Comparison of ENCODE assay signal across 8 cellular contexts in genomic region chr7:44240983-44241510, GRCh38. TPM values are rescaled to one million over a fixed set of nuclear protein-coding genes. Genes with fewer than 3 reads are reported as not detected.
DNase-seq lines count a peak whose midpoint lies in the region; ATAC-seq and TF ChIP-seq lines count a peak whose summit lies in the region.

No MANE protein-coding gene starts in this region.

- no peak overlapping the region for H2BK12ac ChIP-seq in trophoblast cell (ENCODE audit: low read length)

- H3K23ac ChIP-seq in trophoblast cell (ENCODE audit: low read length) = no peak overlapping the region

- H3K4me3 ChIP-seq in SK-N-SH (ENCODE audit: low read depth in 2 of 2, low read length in 1 of 2) (no peak overlapping the region), trophoblast cell (ENCODE audit: low read depth, low read length) (no peak overlapping the region), upper lobe of left lung (peak overlapping the region in 2 of 4 donors; percentile 22 to 23)

- H4K8ac ChIP-seq in trophoblast cell (ENCODE audit: low read depth, low read length) = no peak overlapping the region

- no peak overlapping the region for H3K18ac ChIP-seq in trophoblast cell (ENCODE audit: low read length)

- H2BK5ac ChIP-seq in trophoblast cell (ENCODE audit: low read depth, low read length, poor library complexity) = no peak overlapping the region

- H3K4ac ChIP-seq in trophoblast cell (ENCODE audit: low read depth, low read length) = no peak overlapping the region

- H3K27ac ChIP-seq in SK-N-SH (ENCODE audit: low read depth in 2 of 2, low read length in 1 of 2) = no peak overlapping the region
- no peak overlapping the region for H3K27ac ChIP-seq in trophoblast cell (ENCODE audit: low read depth, low read length)
- H3K27ac ChIP-seq in upper lobe of left lung = no peak overlapping the region

- CTCF ChIA-PET in Calu3 (lab: Charles Lee) (interaction anchor here (0.5 to 1.8 kb wide), 14 partner anchors 17 to 761 kb away, joined by 3 to 15 read pairs (median 4); partner anchors contain the start of genes POLD2 and YKT6), SK-N-SH (lab: Yijun Ruan, JAX) (interaction anchor here (0.6 to 5.9 kb wide), 78 partner anchors 8 to 894 kb away, joined by 3 to 101 read pairs (median 5); partner anchors contain the start of gene NUDCD3)
- CTCF ChIA-PET in activated naive CD4-positive, alpha-beta T cell treated with anti-CD3 and anti-CD28 coated beads, Interleukin-2, amount 10 ng/mL, durations not matched to agents 7 days and 5 days (lab: Charles Lee) = interaction anchor here (0.6 to 5.6 kb wide), 34 partner anchors 8 to 331 kb away, joined by 3 to 73 read pairs (median 4); partner anchors contain the start of gene NUDCD3

- H4K20me1 ChIP-seq in SK-N-SH (ENCODE audit: insufficient read depth) = no peaks in the 10 kb centered on the region

- WGBS in SK-N-SH (ENCODE audit: low lambda C conversion rate) = 43% methylated on average over 8 of the region's 10 CpGs
- WGBS in trophoblast cell (ENCODE audit: extremely low coverage, insufficient coverage, insufficient read length) = no CpG with 5 or more reads among the region's 10 CpGs
- WGBS in upper lobe of left lung, 2 donors = 0 to 23% methylated on average over 1 to 10 of the region's 10 CpGs

- no peaks in the 10 kb centered on the region for H3F3A ChIP-seq in SK-N-SH (replicated peaks; ENCODE audit: insufficient read depth)

- no peak for TF ChIP-seq POLR2A in upper lobe of left lung (IDR thresholded peaks at IDR 0.05)

- H3K4me2 ChIP-seq in SK-N-SH = no peak overlapping the region; the same call in 1 of the 2 replicates
- H3K4me2 ChIP-seq in trophoblast cell (ENCODE audit: low read length) = no peak overlapping the region

- no peaks in the 10 kb centered on the region for H3K9me2 ChIP-seq in SK-N-SH

- no peak overlapping the region for H4K91ac ChIP-seq in trophoblast cell (ENCODE audit: low read depth, low read length)

- H3K27me3 Mint-ChIP-seq in Calu3 (ENCODE audit: unreplicated experiment) = peaks cover 78% of the 10 kb centered on the region
- H3K27me3 Mint-ChIP-seq in activated naive CD4-positive, alpha-beta T cell treated with anti-CD3 and anti-CD28 coated beads, Interleukin-2, amount 10 ng/mL, durations not matched to agents 7 days and 5 days = peaks cover 4% of the 10 kb centered on the region

- no peaks in the 10 kb centered on the region for H3K36me3 ChIP-seq in SK-N-SH (replicated peaks in 1 of 2; ENCODE audit: control insufficient read depth in 1 of 2, insufficient read depth in 2 of 2, low read length in 1 of 2)
- H3K36me3 ChIP-seq in trophoblast cell (ENCODE audit: control insufficient read depth in 1 of 2, insufficient read depth in 2 of 2, low read length in 2 of 2) = no peaks in the 10 kb centered on the region
- no peaks in the 10 kb centered on the region for H3K36me3 ChIP-seq in upper lobe of left lung

- no peaks in the 10 kb centered on the region for H3K79me1 ChIP-seq in trophoblast cell (ENCODE audit: low read length)

- no peaks in the 10 kb centered on the region for H3K79me2 ChIP-seq in SK-N-SH (ENCODE audit: insufficient read depth)
- H3K79me2 ChIP-seq in trophoblast cell (ENCODE audit: control insufficient read depth, insufficient read depth, low read length, poor library complexity) = no peaks in the 10 kb centered on the region

- H3K9me3 ChIP-seq in SK-N-SH = no peaks in the 10 kb centered on the region
- H3K9me3 ChIP-seq in trophoblast cell (ENCODE audit: insufficient read depth, low read depth, low read length) = no peaks in the 10 kb centered on the region
- no peaks in the 10 kb centered on the region for H3K9me3 ChIP-seq in upper lobe of left lung

- H3K14ac ChIP-seq in trophoblast cell (ENCODE audit: low read length) = no peak overlapping the region

- TF ChIP-seq CTCF in Calu3 (IDR thresholded peaks at IDR 0.05; ENCODE audit: unreplicated experiment) = peak; percentile 86
- TF ChIP-seq CTCF in SK-N-SH (IDR thresholded peaks at IDR 0.05) = peak; percentile 92
- peak; percentile 52 to 75 (median 66) for TF ChIP-seq CTCF in upper lobe of left lung (IDR thresholded peaks at IDR 0.05)

- peaks cover 0 to 32% of the 10 kb centered on the region in 2 experiments; a peak in 1 of 4 replicates for H3K4me1 ChIP-seq in SK-N-SH (ENCODE audit: control insufficient read depth in 1 of 2, insufficient read depth in 2 of 2, low read depth in 1 of 2, low read length in 1 of 2)
- H3K4me1 ChIP-seq in trophoblast cell (ENCODE audit: control insufficient read depth in 1 of 2, insufficient read depth in 2 of 2, low read length in 2 of 2) = no peaks in the 10 kb centered on the region
- peaks cover 0 to 4% (median 0%) of the 10 kb centered on the region in 4 donors for H3K4me1 ChIP-seq in upper lobe of left lung

- no peaks in the 10 kb centered on the region for H3K9me3 Mint-ChIP-seq in Calu3 (ENCODE audit: low read depth, unreplicated experiment)
- H3K9me3 Mint-ChIP-seq in activated naive CD4-positive, alpha-beta T cell treated with anti-CD3 and anti-CD28 coated beads, Interleukin-2, amount 10 ng/mL, durations not matched to agents 7 days and 5 days = no peaks in the 10 kb centered on the region

- no peak for TF ChIP-seq EP300 in SK-N-SH (IDR thresholded peaks at IDR 0.05; ENCODE audit: borderline replicate concordance in 1 of 2, low read depth in 1 of 2, low read length in 1 of 2)
- TF ChIP-seq EP300 in upper lobe of left lung (IDR thresholded peaks at IDR 0.05) = no peak

- ATAC-seq in GM21529 (IDR thresholded peaks at IDR 0.05; ENCODE audit: unreplicated experiment) = peak; percentile 73
- peak; percentile 76 to 89 for ATAC-seq in upper lobe of left lung (ENCODE audit: low FRiP score in 2 of 2)

- no TSS peak for BruUV-seq in Calu3 (replicated peaks; lab: Mats Ljungman, UMichigan)

- no peak overlapping the region for H2BK120ac ChIP-seq in trophoblast cell (ENCODE audit: insufficient read depth, low read length, poor library complexity)

- peak overlapping the region; percentile 44; the same call in 1 of the 2 replicates for H2AFZ ChIP-seq in SK-N-SH (ENCODE audit: low read depth)
- no peak overlapping the region for H2AFZ ChIP-seq in trophoblast cell (ENCODE audit: insufficient read depth, low read length, poor library complexity)

- POLR2A ChIA-PET in SK-N-SH (lab: Yijun Ruan, JAX) = interaction anchor here (0.5 to 0.7 kb wide), 2 partner anchors 242 to 250 kb away, joined by 3 to 4 read pairs; partner anchors contain the start of gene NUDCD3

- no peaks in the 10 kb centered on the region for H3K36me3 Mint-ChIP-seq in Calu3 (ENCODE audit: insufficient read depth, unreplicated experiment)
- H3K36me3 Mint-ChIP-seq in activated naive CD4-positive, alpha-beta T cell treated with anti-CD3 and anti-CD28 coated beads, Interleukin-2, amount 10 ng/mL, durations not matched to agents 7 days and 5 days = no peaks in the 10 kb centered on the region

- DNase-seq in Calu3 (peak; percentile 88), MV-4-11 (lab: John Stamatoyannopoulos, UW) (peak; percentile 81), SK-N-SH (peak; percentile 96), glomerular endothelial cell (ENCODE audit: extremely low read depth, low read depth, low spot score) (peak; percentile 45), trophoblast cell (peak; percentile 58 to 78), upper lobe of left lung (peak; percentile 58 to 73)
- DNase-seq in activated naive CD4-positive, alpha-beta T cell treated with anti-CD3 and anti-CD28 coated beads, Interleukin-2, amount 10 ng/mL, durations not matched to agents 7 days and 5 days = peak; percentile 79

- H3K27ac Mint-ChIP-seq in Calu3 (ENCODE audit: unreplicated experiment) = no peak overlapping the region
- H3K27ac Mint-ChIP-seq in activated naive CD4-positive, alpha-beta T cell treated with anti-CD3 and anti-CD28 coated beads, Interleukin-2, amount 10 ng/mL, durations not matched to agents 7 days and 5 days = no peak overlapping the region

- H3K27me3 ChIP-seq in SK-N-SH (ENCODE audit: insufficient read depth) (no peaks in the 10 kb centered on the region), trophoblast cell (ENCODE audit: insufficient read depth, low read length) (no peaks in the 10 kb centered on the region), upper lobe of left lung (no peaks in the 10 kb centered on the region)

- peak; percentile 95 for TF ChIP-seq RAD21 in SK-N-SH (IDR thresholded peaks at IDR 0.05; ENCODE audit: low read length)

- H3K4me3 Mint-ChIP-seq in Calu3 (ENCODE audit: low read depth, unreplicated experiment) = peak overlapping the region; percentile 32
- H3K4me3 Mint-ChIP-seq in activated naive CD4-positive, alpha-beta T cell treated with anti-CD3 and anti-CD28 coated beads, Interleukin-2, amount 10 ng/mL, durations not matched to agents 7 days and 5 days = peak overlapping the region; percentile 23

- no peak overlapping the region for H4K12ac ChIP-seq in trophoblast cell (ENCODE audit: low read depth, low read length)

- peaks cover 8% of the 10 kb centered on the region for H3K4me1 Mint-ChIP-seq in Calu3 (ENCODE audit: low read depth, unreplicated experiment)
- peaks cover 5% of the 10 kb centered on the region for H3K4me1 Mint-ChIP-seq in activated naive CD4-positive, alpha-beta T cell treated with anti-CD3 and anti-CD28 coated beads, Interleukin-2, amount 10 ng/mL, durations not matched to agents 7 days and 5 days

- intact Hi-C loops in Calu3 (cut with micrococcal nuclease; ENCODE audit: unreplicated experiment) = loop anchor here (1.0 to 10.0 kb wide), 5 partner anchors 66 to 322 kb away; no protein-coding TSS in a partner anchor

- H3K9ac ChIP-seq in SK-N-SH (no peak overlapping the region), trophoblast cell (ENCODE audit: low read length) (no peak overlapping the region)

- H2AK5ac ChIP-seq in trophoblast cell (ENCODE audit: low read length) = no peak overlapping the region

TF ChIP-seq in SK-N-SH, 30 proteins besides CTCF, POLR2A, EP300 and RAD21 (continues in another document):
- TF ChIP-seq SIN3A (IDR thresholded peaks at IDR 0.05; ENCODE audit: borderline replicate concordance, low read depth, low read length) (no peak), MXI1 (IDR thresholded peaks at IDR 0.05; ENCODE audit: low read depth, low read length) (peak; percentile 30; the same call in 1 of the 2 replicates), RFX5 (IDR thresholded peaks at IDR 0.05; ENCODE audit: low read length) (no peak), GABPA (IDR thresholded peaks at IDR 0.05; ENCODE audit: low read depth) (no peak), FOXJ3 (CRISPR knock-in tag; IDR thresholded peaks at IDR 0.05) (no peak)

RNA-seq across cellular contexts. Expression of gene YKT6, which starts 40.3 kb away (rescaled TPM):
- total RNA-seq in Calu3 (2022) (139 and 146 TPM in 2 replicates), glomerular endothelial cell (102 and 110 TPM in 2 replicates), upper lobe of left lung (10 to 100 TPM; 29.3 to 70.2 (median 53.1) TPM)
- 170 and 213 TPM in 2 replicates for polyA plus RNA-seq in SK-N-SH (2012; rRNA removed)
- polyA plus RNA-seq in SK-N-SH (2012; cell fraction: cytosol; rRNA removed) = 121 and 165 TPM in 2 replicates
- 211 and 221 TPM in 2 replicates for polyA plus RNA-seq in SK-N-SH (2012; cell fraction: nucleus; rRNA removed)
- 122 and 127 TPM in 2 replicates for polyA plus RNA-seq in trophoblast cell (2013)

RNA-seq across cellular contexts. Expression of gene GCK, which starts 51.8 kb away (rescaled TPM):
- total RNA-seq in Calu3 (2022) (not detected in 2 replicates), glomerular endothelial cell (0.41 TPM in 1 of 2 replicates, not detected in the other), upper lobe of left lung (under 1 TPM in 4 of 6 donors, not detected in 2; 0.17 to 0.49 (median 0.30) TPM)
- 1.1 and 1.6 TPM in 2 replicates for polyA plus RNA-seq in SK-N-SH (2012; rRNA removed)
- polyA plus RNA-seq in SK-N-SH (2012; cell fraction: cytosol; rRNA removed) = 0.55 and 1.0 TPM in 2 replicates
- polyA plus RNA-seq in SK-N-SH (2012; cell fraction: nucleus; rRNA removed) = 0.83 and 1.1 TPM in 2 replicates
- polyA plus RNA-seq in trophoblast cell (2013) = 0.34 and 0.35 TPM in 2 replicates

Comparison
In these comparisons a context has a peak if more than half of its experiments do, and no peak if none do; other contexts are left out.
1. DNase-seq: peak in every context shown above with its lines; median percentile 96 in SK-N-SH; 88 in Calu3; 81 in MV-4-11; 79 in activated naive CD4-positive, alpha-beta T cell treated with anti-CD3 and anti-CD28 coated beads, Interleukin-2, amount 10 ng/mL, durations not matched to agents 7 days and 5 days; 68 in trophoblast cell; 66 in upper lobe of left lung; 45 in glomerular endothelial cell.